Comparison of ENCODE assay signal across 13 cellular contexts in genomic region chr2:104856973-104857261, GRCh38. TPM values are rescaled to one million over a fixed set of nuclear protein-coding genes. Genes with fewer than 3 reads are reported as not detected.
A peak's percentile ranks its signal among the peaks of the same experiment; 100 is the strongest.
DNase-seq lines count a peak whose midpoint lies in the region; ATAC-seq and TF ChIP-seq lines count a peak whose summit lies in the region.
"Had no signal": no experiment of that assay in that cellular context is flagged by ENCODE, and none has a peak within 500 bp of the region (broad histone marks: within the 10 kb centered on the region; RNA-seq: fewer than 3 reads in every experiment).

No MANE protein-coding gene starts in this region.

- no peaks in the 10 kb centered on the region for H3K9me3 ChIP-seq in esophagus squamous epithelium
- H3K9me3 ChIP-seq: left lung had no signal

- H3K36me3 Mint-ChIP-seq in chondrocyte (ENCODE audit: low read depth) (peaks cover 12% of the 10 kb centered on the region), nephron (ENCODE audit: low read depth) (peaks cover 35% of the 10 kb centered on the region), mesothelial cell of epicardium (peaks cover 2% of the 10 kb centered on the region)

- H3K27me3 Mint-ChIP-seq in chondrocyte (ENCODE audit: low read depth) (peaks cover 24% of the 10 kb centered on the region), nephron (ENCODE audit: low read depth) (peaks cover 88% of the 10 kb centered on the region), mesothelial cell of epicardium (ENCODE audit: low read depth) (peaks cover 82% of the 10 kb centered on the region)

- no peaks in the 10 kb centered on the region for H3K36me3 ChIP-seq in esophagus squamous epithelium
- H3K36me3 ChIP-seq: left lung had no signal

- H3K4me3 ChIP-seq in esophagus squamous epithelium: peak overlapping the region in 2 of 4 donors; percentile 24 to 50
- H3K4me3 ChIP-seq: left lung had no signal

- H3K4me1 Mint-ChIP-seq in chondrocyte (ENCODE audit: low read depth) (peaks cover 53% of the 10 kb centered on the region), nephron (peaks cover 27% of the 10 kb centered on the region), mesothelial cell of epicardium (peaks cover 21% of the 10 kb centered on the region)

- H3K4me1 ChIP-seq in esophagus squamous epithelium: peaks cover 24 to 56% (median 29%) of the 10 kb centered on the region in 3 donors

- ATAC-seq in HG02870 (IDR thresholded peaks at IDR 0.05; ENCODE audit: unreplicated experiment) (peak; percentile 39), HG03460 (IDR thresholded peaks at IDR 0.05; ENCODE audit: unreplicated experiment) (no peak), HG03565 (IDR thresholded peaks at IDR 0.05; ENCODE audit: unreplicated experiment) (no peak)
- ATAC-seq: left lung had no signal

- H3K4me3 Mint-ChIP-seq in chondrocyte (ENCODE audit: unreplicated experiment): peak overlapping the region; percentile 69
- H3K4me3 Mint-ChIP-seq in nephron: peak overlapping the region; percentile 81 to 87 (median 82)
- no peak overlapping the region for H3K4me3 Mint-ChIP-seq in mesothelial cell of epicardium

- no peak overlapping the region for H3K27ac ChIP-seq in esophagus squamous epithelium
- H3K27ac ChIP-seq: left lung had no signal

- intact Hi-C loops in esophagus squamous epithelium (cut with DNase I): no loop called here

- 0% methylated on average over 3 of the region's 41 CpGs; no CpG with 5 or more reads in 1 of the 2 donors for WGBS in esophagus squamous epithelium, 2 donors

- peaks cover 32 to 99% (median 53%) of the 10 kb centered on the region in 4 donors for H3K27me3 ChIP-seq in esophagus squamous epithelium

- H3K9me3 Mint-ChIP-seq in chondrocyte (ENCODE audit: low read depth) (no peaks in the 10 kb centered on the region), nephron (no peaks in the 10 kb centered on the region), mesothelial cell of epicardium (no peaks in the 10 kb centered on the region)

- DNase-seq in COLO668 (lab: John Stamatoyannopoulos, UW; ENCODE audit: unreplicated experiment) (peak; percentile 66), chondrocyte (ENCODE audit: low spot score) (no peak), mesothelial cell of epicardium (ENCODE audit: low spot score in 2 of 2, unreplicated experiment in 2 of 2) (no peak), esophagus squamous epithelium (lab: John Stamatoyannopoulos, UW) (no peak)
- DNase-seq: effector CD4-positive, alpha-beta T cell; NCI-H146; stimulated activated naive CD4-positive, alpha-beta T cell treated with Interleukin-2 at 50 U/mL for 16 hours had no signal

- TF ChIP-seq POLR2A in esophagus squamous epithelium (IDR thresholded peaks at IDR 0.05): no peak

- TF ChIP-seq CTCF in chondrocyte (IDR thresholded peaks at IDR 0.05) (no peak), nephron (IDR thresholded peaks at IDR 0.05; ENCODE audit: unreplicated experiment in 3 of 3) (no peak), mesothelial cell of epicardium (IDR thresholded peaks at IDR 0.05; ENCODE audit: unreplicated experiment) (no peak), esophagus squamous epithelium (IDR thresholded peaks at IDR 0.05) (no peak)

- H3K27ac Mint-ChIP-seq in chondrocyte (ENCODE audit: unreplicated experiment) (peak overlapping the region; percentile 89), nephron (peak overlapping the region; percentile 85 to 93 (median 91)), mesothelial cell of epicardium (no peak overlapping the region)

RNA-seq across cellular contexts. Expression of gene POU3F3, which starts 3.0 kb away (rescaled TPM):
- total RNA-seq in chondrocyte (7.2 to 55.0 TPM (median 7.7 TPM) in 3 replicates), mesothelial cell of epicardium (not detected in 3 replicates), esophagus squamous epithelium (under 1 TPM in 1 of 4 donors, not detected in 3; 0.09 TPM)
- total RNA-seq: activated CD8-positive, alpha-beta memory T cell treated with anti-CD3 and anti-CD28 coated beads for 36 hours; left lung had no signal
